Comparison of ENCODE assay signal across 24 cellular contexts in the genomic region with DNA sequence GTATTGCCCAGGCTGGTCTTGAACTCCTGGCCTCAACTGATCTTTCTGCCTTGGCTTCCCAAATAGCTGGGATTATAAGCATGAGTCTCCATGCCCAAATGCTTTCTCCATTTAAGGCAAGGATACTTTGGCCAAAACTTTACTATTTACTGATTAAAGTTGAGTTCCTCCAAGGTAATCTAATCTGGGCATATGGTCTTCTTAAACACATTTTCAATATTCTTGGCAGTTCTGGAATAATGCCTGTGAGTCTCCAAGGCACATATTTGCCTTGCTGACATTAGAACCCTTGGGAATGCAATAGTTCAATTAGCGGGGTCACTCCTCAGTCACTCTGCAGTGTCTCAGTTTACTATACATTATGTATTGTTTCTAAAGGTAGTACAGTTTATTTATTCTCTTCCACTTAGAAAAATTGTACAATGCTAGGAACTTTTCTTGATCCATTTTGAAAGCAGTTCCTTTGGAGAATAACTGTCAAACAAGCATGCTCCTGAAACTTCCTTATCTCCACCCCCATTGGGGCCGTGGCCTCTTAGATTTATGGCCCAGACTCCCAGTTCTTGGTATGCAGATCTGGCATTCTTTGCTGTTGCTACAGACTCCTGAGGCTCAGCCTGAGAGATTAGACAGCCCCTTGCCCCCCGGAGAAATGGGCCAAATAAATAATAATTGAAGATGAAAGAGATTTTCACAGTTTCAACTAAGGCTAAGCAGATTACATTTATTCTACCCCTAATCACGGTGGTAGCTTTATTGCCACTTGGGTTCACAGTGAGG. TPM values are rescaled to one million over a fixed set of nuclear protein-coding genes. Genes with fewer than 3 reads are reported as not detected.
DNase-seq lines count a peak whose midpoint lies in the region; ATAC-seq and TF ChIP-seq lines count a peak whose summit lies in the region.
"Had no signal": no experiment of that assay in that cellular context is flagged by ENCODE, and none has a peak within 500 bp of the region (broad histone marks: within the 10 kb centered on the region; RNA-seq: fewer than 3 reads in every experiment).

No MANE protein-coding gene starts in this region.

- peaks cover 17% of the 10 kb centered on the region for H3K4me1 Mint-ChIP-seq in type B pancreatic cell (ENCODE audit: unreplicated experiment)
- H3K4me1 Mint-ChIP-seq: activated B cell treated with CpG ODN at 0.5 μM for 24 hours; CD8-positive, alpha-beta memory T cell had no signal

- H3K36me3 Mint-ChIP-seq in type B pancreatic cell = no peaks in the 10 kb centered on the region

- H3K27me3 Mint-ChIP-seq in type B pancreatic cell = no peaks in the 10 kb centered on the region
- H3K27me3 Mint-ChIP-seq: activated B cell treated with CpG ODN at 0.5 μM for 24 hours had no signal

- no peak overlapping the region for H3K27ac ChIP-seq in lower lobe of right lung
- H3K27ac ChIP-seq: 22Rv1, HL-60, thyroid gland had no signal

- ATAC-seq in lower lobe of right lung (no peak), HG02852 (IDR thresholded peaks at IDR 0.05; ENCODE audit: unreplicated experiment) (no peak)
- ATAC-seq: activated CD8-positive, alpha-beta T cell treated with anti-CD3 and anti-CD28 coated beads for 36 hours; stimulated activated naive CD8-positive, alpha-beta T cell treated with anti-CD3 and anti-CD28 coated beads, Interleukin-15, Interleukin-2, amounts not matched to agents 100 U/mL and 50 U/mL, for 24 hours had no signal

- peak; percentile 34 for DNase-seq in NCI-H82 (lab: John Stamatoyannopoulos, UW)
- no peak for DNase-seq in NCI-H82 treated with DMSO at 0.1 percent for 48 hours (lab: John Stamatoyannopoulos, UW; ENCODE audit: unreplicated experiment)
- peak; percentile 14 for DNase-seq in astrocyte of the hippocampus (ENCODE audit: low read depth, low spot score)
- DNase-seq in left kidney (ENCODE audit: low read depth, low spot score) = peak; percentile 88
- DNase-seq in type B pancreatic cell (ENCODE audit: extremely low spot score, unreplicated experiment) = no peak
- no peak for DNase-seq in lower lobe of right lung
- DNase-seq in NCI-H510A (lab: John Stamatoyannopoulos, UW) = no peak
- DNase-seq: activated B cell treated with CpG ODN at 0.5 μM for 24 hours; activated CD8-positive, alpha-beta T cell treated with anti-CD3 and anti-CD28 coated beads for 36 hours; activated gamma-delta T cell; activated T-cell treated with anti-CD3 and anti-CD28 coated beads for 4 hours; CD8-positive, alpha-beta memory T cell; cortex of kidney; DMS79 treated with DMSO at 0.1 percent for 48 hours; head of caudate nucleus; NCI-H1436 treated with DMSO at 0.1 percent for 48 hours; NCI-H526; stimulated activated CD4-positive, alpha-beta T cell treated with anti-CD3 and anti-CD28 coated beads, Interleukin-12 subunit alpha, Interleukin-12 subunit beta, amount 100 ng/mL, for 4 hours; stimulated activated CD4-positive, alpha-beta T cell treated with anti-CD3 and anti-CD28 coated beads, Interleukin-4, amount 100 ng/mL, for 4 hours; stimulated activated naive CD8-positive, alpha-beta T cell treated with anti-CD3 and anti-CD28 coated beads, Interleukin-15, Interleukin-2, amounts not matched to agents 100 U/mL and 50 U/mL, for 24 hours; thyroid gland had no signal

- no peaks in the 10 kb centered on the region for H3K27me3 ChIP-seq in lower lobe of right lung (ENCODE audit: low read depth)
- H3K27me3 ChIP-seq: thyroid gland had no signal

- no peaks in the 10 kb centered on the region for H3K9me3 ChIP-seq in lower lobe of right lung
- H3K9me3 ChIP-seq: thyroid gland had no signal

- H3K36me3 ChIP-seq in lower lobe of right lung = no peaks in the 10 kb centered on the region
- H3K36me3 ChIP-seq: thyroid gland had no signal

- H3K9me3 Mint-ChIP-seq in type B pancreatic cell = peaks cover 10% of the 10 kb centered on the region
- H3K9me3 Mint-ChIP-seq: activated CD8-positive, alpha-beta T cell treated with anti-CD3 and anti-CD28 coated beads for 36 hours had no signal

- H3K27ac Mint-ChIP-seq in type B pancreatic cell = peak overlapping the region; percentile 68
- H3K27ac Mint-ChIP-seq: activated B cell treated with CpG ODN at 0.5 μM for 24 hours; activated CD8-positive, alpha-beta T cell treated with anti-CD3 and anti-CD28 coated beads for 36 hours; CD8-positive, alpha-beta memory T cell had no signal

- intact Hi-C loops in lower lobe of right lung (cut with DNase I) = no loop called here

- H3K4me3 ChIP-seq in lower lobe of right lung = no peak overlapping the region
- H3K4me3 ChIP-seq: thyroid gland had no signal

- peak overlapping the region; percentile 53 for H3K4me3 Mint-ChIP-seq in type B pancreatic cell
- H3K4me3 Mint-ChIP-seq: activated B cell treated with CpG ODN at 0.5 μM for 24 hours; activated CD8-positive, alpha-beta T cell treated with anti-CD3 and anti-CD28 coated beads for 36 hours; CD8-positive, alpha-beta memory T cell had no signal

- no peaks in the 10 kb centered on the region for H3K4me1 ChIP-seq in lower lobe of right lung
- H3K4me1 ChIP-seq: thyroid gland had no signal

- TF ChIP-seq CTCF in type B pancreatic cell (conservative IDR thresholded peaks at IDR 0.05) (no peak), lower lobe of right lung (IDR thresholded peaks at IDR 0.05) (no peak)

RNA-seq across cellular contexts. Expression of a gene that starts 13.2 kb away (rescaled TPM):
- 10.2 and 16.8 TPM in 2 replicates for total RNA-seq in type B pancreatic cell (ENCODE audit: low replicate concordance)
- total RNA-seq in lower lobe of right lung = 10.9 TPM

Comparison
In these comparisons a context has a peak if more than half of its experiments do, and no peak if none do; other contexts are left out.
1. DNase-seq: peak in NCI-H82 (single experiment), astrocyte of the hippocampus (single experiment) and left kidney (single experiment); none in NCI-H82 treated with DMSO at 0.1 percent for 48 hours (single experiment), type B pancreatic cell (single experiment), lower lobe of right lung (single experiment) and NCI-H510A (single experiment).